Comparison of ENCODE assay signal across 28 cellular contexts in genomic region chr15:26455828-26456227, GRCh38.
"Had no signal": no experiment of that assay in that cellular context is flagged by ENCODE, and none has a peak within 500 bp of the region (broad histone marks: within the 10 kb centered on the region; RNA-seq: fewer than 3 reads in every experiment).

No MANE protein-coding gene starts in this region.

- H3K4me1 Mint-ChIP-seq: stimulated activated effector memory CD8-positive, alpha-beta T cell treated with anti-CD3 and anti-CD28 coated beads, Interleukin-12 subunit alpha, Interleukin-12 subunit beta, amount 100 ng/mL, for 72 hours; stimulated activated memory B cell treated with anti-CD40 and anti-IgM and Interleukin-4, amounts not matched to agents 10 μg/mL and 1 μg/mL and 100 μg/mL, for 72 hours; stimulated activated naive B cell treated with anti-CD40 and anti-IgM and Interleukin-4, amounts not matched to agents 10 μg/mL and 1 μg/mL and 100 μg/mL, for 72 hours; stimulated activated naive CD8-positive, alpha-beta T cell treated with anti-CD3 and anti-CD28 coated beads, Interleukin-15, amount 100 ng/mL, for 72 hours had no signal

- H3K4me3 ChIP-seq: stomach, suprapubic skin, testis, thoracic aorta, thyroid gland, tibial artery, tibial nerve, transverse colon, upper lobe of left lung, upper lobe of right lung, uterus, vagina had no signal

- H3K36me3 ChIP-seq: stomach, suprapubic skin, thoracic aorta, thyroid gland, tibial artery, tibial nerve, transverse colon, upper lobe of left lung, upper lobe of right lung, uterus, vagina had no signal

- H3K36me3 Mint-ChIP-seq: stimulated activated effector memory CD8-positive, alpha-beta T cell treated with anti-CD3 and anti-CD28 coated beads, Interleukin-12 subunit alpha, Interleukin-12 subunit beta, amount 100 ng/mL, for 72 hours; stimulated activated memory B cell treated with anti-CD40 and anti-IgM and Interleukin-4, amounts not matched to agents 10 μg/mL and 1 μg/mL and 100 μg/mL, for 72 hours; stimulated activated naive B cell treated with anti-CD40 and anti-IgM and Interleukin-4, amounts not matched to agents 10 μg/mL and 1 μg/mL and 100 μg/mL, for 72 hours; type B pancreatic cell had no signal

- H3K4me1 ChIP-seq: stomach, suprapubic skin, testis, thyroid gland, tibial artery, tibial nerve, transverse colon, upper lobe of left lung, upper lobe of right lung, uterus, vagina had no signal

- H3K27me3 Mint-ChIP-seq: stimulated activated memory B cell treated with anti-CD40 and anti-IgM and Interleukin-4, amounts not matched to agents 10 μg/mL and 1 μg/mL and 100 μg/mL, for 72 hours; stimulated activated naive B cell treated with anti-CD40 and anti-IgM and Interleukin-4, amounts not matched to agents 10 μg/mL and 1 μg/mL and 100 μg/mL, for 72 hours; stimulated activated naive CD8-positive, alpha-beta T cell treated with anti-CD3 and anti-CD28 coated beads, Interleukin-15, amount 100 ng/mL, for 72 hours; stimulated activated naive CD8-positive, alpha-beta T cell treated with anti-CD3 and anti-CD28 coated beads, Interleukin-15, Interleukin-2, amounts not matched to agents 100 ng/mL and 50 ng/mL, for 24 hours; type B pancreatic cell had no signal

- DNase-seq: stimulated activated CD4-positive, alpha-beta T cell treated with anti-CD3 and anti-CD28 coated beads, Interleukin-2, amount 100 ng/mL, for 48 hours; stimulated activated CD4-positive, alpha-beta T cell treated with anti-CD3 and anti-CD28 coated beads, Interleukin-4, amount 100 ng/mL, for 1 hour; stimulated activated CD4-positive, alpha-beta T cell treated with anti-CD3 and anti-CD28 coated beads, Interleukin-4, amount 100 ng/mL, for 24 hours; stimulated activated CD4-positive, alpha-beta T cell treated with anti-CD3 and anti-CD28 coated beads, Interleukin-4, amount 100 ng/mL, for 4 hours; stimulated activated CD8-positive, alpha-beta memory T cell treated with anti-CD3 and anti-CD28 coated beads, Interleukin-4, amount 100 ng/mL, for 48 hours; stimulated activated naive B cell treated with anti-CD40 and anti-IgM and Interleukin-4, amounts not matched to agents 10 μg/mL and 1 μg/mL and 100 μg/mL, for 72 hours; stimulated activated naive CD4-positive, alpha-beta T cell; stimulated activated naive CD4-positive, alpha-beta T cell treated with Interleukin-2 at 50 U/mL for 16 hours; stimulated activated naive CD8-positive, alpha-beta T cell treated with anti-CD3 and anti-CD28 coated beads, Interleukin-15, amount 100 ng/mL, for 72 hours; stimulated activated naive CD8-positive, alpha-beta T cell treated with anti-CD3 and anti-CD28 coated beads, Interleukin-15, Interleukin-2, amounts not matched to agents 100 U/mL and 50 U/mL, for 24 hours; stomach; substantia nigra; testis; thyroid gland; tibial artery; transverse colon; trophoblast cell; upper lobe of left lung; upper lobe of right lung; uterus had no signal

- H3K9me3 Mint-ChIP-seq: type B pancreatic cell had no signal

- H3K27me3 ChIP-seq: stomach, suprapubic skin, testis, thyroid gland, tibial artery, tibial nerve, transverse colon, upper lobe of left lung, upper lobe of right lung, uterus, vagina had no signal

- ATAC-seq: stimulated activated effector memory CD8-positive, alpha-beta T cell treated with anti-CD3 and anti-CD28 coated beads, Interleukin-12 subunit alpha, Interleukin-12 subunit beta, amount 100 ng/mL, for 72 hours; stimulated activated memory B cell treated with anti-CD40 and anti-IgM and Interleukin-4, amounts not matched to agents 10 μg/mL and 1 μg/mL and 100 μg/mL, for 72 hours; stimulated activated naive B cell treated with anti-CD40 and anti-IgM and Interleukin-4, amounts not matched to agents 10 μg/mL and 1 μg/mL and 100 μg/mL, for 72 hours; stimulated activated naive CD8-positive, alpha-beta T cell treated with anti-CD3 and anti-CD28 coated beads, Interleukin-15, amount 100 ng/mL, for 72 hours; stimulated activated naive CD8-positive, alpha-beta T cell treated with anti-CD3 and anti-CD28 coated beads, Interleukin-15, Interleukin-2, amounts not matched to agents 100 U/mL and 50 U/mL, for 24 hours; upper lobe of right lung had no signal

- H3K4me3 Mint-ChIP-seq: stimulated activated effector memory CD8-positive, alpha-beta T cell treated with anti-CD3 and anti-CD28 coated beads, Interleukin-12 subunit alpha, Interleukin-12 subunit beta, amount 100 ng/mL, for 72 hours; stimulated activated memory B cell treated with anti-CD40 and anti-IgM and Interleukin-4, amounts not matched to agents 10 μg/mL and 1 μg/mL and 100 μg/mL, for 72 hours; stimulated activated naive B cell treated with anti-CD40 and anti-IgM and Interleukin-4, amounts not matched to agents 10 μg/mL and 1 μg/mL and 100 μg/mL, for 72 hours; stimulated activated naive CD8-positive, alpha-beta T cell treated with anti-CD3 and anti-CD28 coated beads, Interleukin-15, amount 100 ng/mL, for 72 hours; stimulated activated naive CD8-positive, alpha-beta T cell treated with anti-CD3 and anti-CD28 coated beads, Interleukin-15, Interleukin-2, amounts not matched to agents 100 ng/mL and 50 ng/mL, for 24 hours; type B pancreatic cell had no signal

- H3K27ac ChIP-seq: stomach, suprapubic skin, testis, thoracic aorta, thyroid gland, tibial artery, tibial nerve, transverse colon, upper lobe of left lung, upper lobe of right lung, uterus, vagina had no signal

- H3K9me3 ChIP-seq: testis, thoracic aorta, thyroid gland, tibial artery, uterus, vagina had no signal

- H3K27ac Mint-ChIP-seq: stimulated activated effector memory CD8-positive, alpha-beta T cell treated with anti-CD3 and anti-CD28 coated beads, Interleukin-12 subunit alpha, Interleukin-12 subunit beta, amount 100 ng/mL, for 72 hours; stimulated activated memory B cell treated with anti-CD40 and anti-IgM and Interleukin-4, amounts not matched to agents 10 μg/mL and 1 μg/mL and 100 μg/mL, for 72 hours; stimulated activated naive B cell treated with anti-CD40 and anti-IgM and Interleukin-4, amounts not matched to agents 10 μg/mL and 1 μg/mL and 100 μg/mL, for 72 hours; stimulated activated naive CD8-positive, alpha-beta T cell treated with anti-CD3 and anti-CD28 coated beads, Interleukin-15, amount 100 ng/mL, for 72 hours; stimulated activated naive CD8-positive, alpha-beta T cell treated with anti-CD3 and anti-CD28 coated beads, Interleukin-15, Interleukin-2, amounts not matched to agents 100 ng/mL and 50 ng/mL, for 24 hours; type B pancreatic cell had no signal
